9 cellular contexts compared by ENCODE assay signal in the genomic region with DNA sequence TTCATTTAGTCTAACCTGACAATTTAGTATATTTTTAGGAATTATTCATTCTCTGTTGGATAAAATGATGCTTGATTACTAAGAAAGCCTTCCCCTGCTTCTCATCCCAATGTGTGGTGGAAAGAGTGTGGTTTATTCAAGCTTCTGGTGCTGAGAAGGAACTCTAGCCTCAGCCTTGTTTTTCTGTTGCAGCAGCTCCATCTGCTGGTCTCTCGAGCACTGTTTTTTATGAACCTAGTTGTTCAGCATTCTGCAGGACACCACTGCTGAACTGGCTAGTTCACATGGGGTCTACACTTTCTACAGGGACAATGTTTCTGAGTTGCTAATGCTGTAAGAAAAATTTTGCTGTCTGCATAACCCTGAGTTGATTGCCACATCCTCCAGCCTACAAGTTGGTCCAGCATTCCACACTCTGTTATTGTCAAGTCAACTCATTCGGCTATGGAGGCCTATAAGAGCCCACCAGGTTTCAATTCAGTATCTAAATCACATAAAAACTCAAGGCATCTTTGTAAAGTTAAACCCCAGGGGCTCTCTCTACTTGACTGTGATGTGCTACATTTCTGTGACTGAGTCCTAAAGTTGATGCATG. TPM values are rescaled to one million over a fixed set of nuclear protein-coding genes. Genes with fewer than 3 reads are reported as not detected.
A peak's percentile ranks its signal among the peaks of the same experiment; 100 is the strongest.
DNase-seq lines count a peak whose midpoint lies in the region; ATAC-seq, FAIRE-seq and TF ChIP-seq lines count a peak whose summit lies in the region.
"Had no signal": no experiment of that assay in that cellular context is flagged by ENCODE, and none has a peak within 500 bp of the region (broad histone marks: within the 10 kb centered on the region; RNA-seq: fewer than 3 reads in every experiment).

No MANE protein-coding gene starts in this region.

- H3K27me3 ChIP-seq in Peyer's patch = no peaks in the 10 kb centered on the region

- DNase-seq in AG08395 (ENCODE audit: low spot score) (peak; percentile 64), GM12891 (ENCODE audit: insufficient read length, low spot score) (no peak), Peyer's patch (peak in 2 of 3 donors; percentile 59 to 84), globus pallidus (ENCODE audit: low spot score) (peak; percentile 68), pons (ENCODE audit: low spot score) (peak; percentile 85), GF-D8 (lab: John Stamatoyannopoulos, UW) (no peak)
- peak; percentile 41 for DNase-seq in activated effector memory CD4-positive, alpha-beta T cell treated with Interleukin-2 at 50 U/mL for 16 hours

- TF ChIP-seq POLR2A in GM12891 (IDR thresholded peaks at IDR 0.05; ENCODE audit: low read depth, low read length) (no peak), Peyer's patch (IDR thresholded peaks at IDR 0.05) (no peak)

- FAIRE-seq in GM12891 (lab: Jason Lieb, UNC) = peak; percentile 78

- H3K36me3 ChIP-seq in Peyer's patch = no peaks in the 10 kb centered on the region

- no peak overlapping the region for H3K27ac ChIP-seq in Peyer's patch

- no peaks in the 10 kb centered on the region for H3K9me3 ChIP-seq in Peyer's patch

- H3K4me1 ChIP-seq in Peyer's patch = no peaks in the 10 kb centered on the region

- TF ChIP-seq CTCF in Peyer's patch (IDR thresholded peaks at IDR 0.05) = peak; percentile 41 to 67 (median 64)

- no peak overlapping the region for H3K4me3 ChIP-seq in Peyer's patch

- peak; percentile 79 for ATAC-seq in HG03175 (IDR thresholded peaks at IDR 0.05; ENCODE audit: unreplicated experiment)

TF ChIP-seq in GM12891, 5 proteins besides CTCF, POLR2A, EP300 and RAD21:
- no peak for TF ChIP-seq TAF1 (IDR thresholded peaks at IDR 0.05; ENCODE audit: low read depth, low read length)

RNA-seq across cellular contexts. Expression of a gene that starts 14.3 kb away (rescaled TPM):
- not detected for polyA plus RNA-seq in GM12891 (2012; ENCODE audit: low read depth, missing spikeins)
- 1 to 10 TPM in 1 of 4 donors, under 1 TPM in 2, not detected in 1; 0.18 to 1.2 (median 0.85) TPM for total RNA-seq in Peyer's patch

RNA-seq across cellular contexts. Expression of a gene that starts 25.4 kb away (rescaled TPM):
- polyA plus RNA-seq in GM12891 (2012; ENCODE audit: low read depth, missing spikeins) = not detected
- total RNA-seq in Peyer's patch = not detected
- total RNA-seq: temporal lobe had no signal

RNA-seq across cellular contexts. Expression of a gene that starts 42.0 kb away (rescaled TPM):
- not detected for polyA plus RNA-seq in GM12891 (2012; ENCODE audit: low read depth, missing spikeins)
- total RNA-seq in Peyer's patch = under 1 TPM in 2 of 4 donors, not detected in 2; 0.40 to 0.70 TPM

Comparison
In these comparisons a context has a peak if more than half of its experiments do, and no peak if none do; other contexts are left out.
1. DNase-seq: peak in AG08395 (single experiment), Peyer's patch (2 of 3), activated effector memory CD4-positive, alpha-beta T cell treated with Interleukin-2 at 50 U/mL for 16 hours (single experiment), globus pallidus (single experiment) and pons (single experiment); none in GM12891 (single experiment) and GF-D8 (single experiment).